ENCODE assay signal across 21 cellular contexts in genomic region chr17:44038604-44039007, GRCh38. TPM values are rescaled to one million over a fixed set of nuclear protein-coding genes. Genes with fewer than 3 reads are reported as not detected.
DNase-seq lines count a peak whose midpoint lies in the region; ATAC-seq, FAIRE-seq and TF ChIP-seq lines count a peak whose summit lies in the region.
"Had no signal": no experiment of that assay in that cellular context is flagged by ENCODE, and none has a peak within 500 bp of the region (broad histone marks: within the 10 kb centered on the region; RNA-seq: fewer than 3 reads in every experiment).

No MANE protein-coding gene starts in this region.

- intact Hi-C loops in Right ventricle myocardium inferior (cut with DNase I) (no loop called here), cardiac septum (cut with DNase I) (no loop called here), Calu3 (cut with micrococcal nuclease; ENCODE audit: unreplicated experiment) (no loop called here)

- CTCF ChIA-PET in Calu3 (lab: Charles Lee): no interaction called here

- peaks cover 11% of the 10 kb centered on the region for H3K4me1 Mint-ChIP-seq in Calu3 (ENCODE audit: low read depth, unreplicated experiment)

- H3K9me3 Mint-ChIP-seq in Calu3 (ENCODE audit: low read depth, unreplicated experiment): no peaks in the 10 kb centered on the region
- H3K9me3 Mint-ChIP-seq: CD4-positive, CD25-positive, alpha-beta regulatory T cell; effector memory CD8-positive, alpha-beta T cell; mesothelial cell of epicardium had no signal

- H3K4me1 ChIP-seq in small intestine (ENCODE audit: control insufficient read depth in 2 of 2, insufficient read depth in 1 of 2, low read depth in 1 of 2, low read length in 1 of 2): no peaks in the 10 kb centered on the region

- 47 to 80% (median 58%) methylated on average over 3 of the region's 3 CpGs for WGBS in small intestine, 3 donors

- no peak overlapping the region for H3K4me3 Mint-ChIP-seq in Calu3 (ENCODE audit: low read depth, unreplicated experiment)
- H3K4me3 Mint-ChIP-seq: activated CD8-positive, alpha-beta memory T cell treated with anti-CD3 and anti-CD28 coated beads, Interleukin-2, amount 10 ng/mL, durations not matched to agents 7 days and 5 days; CD4-positive, CD25-positive, alpha-beta regulatory T cell; effector memory CD8-positive, alpha-beta T cell; mesothelial cell of epicardium had no signal

- no peak for TF ChIP-seq CTCF in Calu3 (IDR thresholded peaks at IDR 0.05; ENCODE audit: unreplicated experiment)

- ATAC-seq in Right ventricle myocardium inferior (peak; percentile 8), SK-N-SH treated with all-trans-retinoic acid at 6 μM for 48 hours (no peak), left lobe of liver (peak; percentile 71), GM21723 (IDR thresholded peaks at IDR 0.05; ENCODE audit: unreplicated experiment) (no peak)
- ATAC-seq: activated CD8-positive, alpha-beta memory T cell treated with anti-CD3 and anti-CD28 coated beads, Interleukin-2, amount 10 ng/mL, durations not matched to agents 7 days and 5 days; effector memory CD8-positive, alpha-beta T cell; sciatic nerve had no signal

- BruUV-seq in Calu3 (replicated peaks; lab: Mats Ljungman, UMichigan): no TSS peak

- H3K9me3 ChIP-seq in small intestine (ENCODE audit: control insufficient read depth, low read depth): no peaks in the 10 kb centered on the region
- H3K9me3 ChIP-seq: heart right ventricle, stomach had no signal

- H3K27ac Mint-ChIP-seq in Calu3 (ENCODE audit: unreplicated experiment): no peak overlapping the region
- H3K27ac Mint-ChIP-seq: activated CD8-positive, alpha-beta memory T cell treated with anti-CD3 and anti-CD28 coated beads, Interleukin-2, amount 10 ng/mL, durations not matched to agents 7 days and 5 days; CD4-positive, CD25-positive, alpha-beta regulatory T cell; effector memory CD8-positive, alpha-beta T cell; mesothelial cell of epicardium had no signal

- H3K36me3 ChIP-seq in small intestine (ENCODE audit: control insufficient read depth in 2 of 2, insufficient read depth in 2 of 2, low read length in 2 of 2): peaks cover 7 to 14% of the 10 kb centered on the region in 2 donors

- H3K36me3 Mint-ChIP-seq in Calu3 (ENCODE audit: insufficient read depth, unreplicated experiment): peaks cover 68% of the 10 kb centered on the region

- no peaks in the 10 kb centered on the region for H3K27me3 Mint-ChIP-seq in Calu3 (ENCODE audit: unreplicated experiment)
- H3K27me3 Mint-ChIP-seq: activated CD8-positive, alpha-beta memory T cell treated with anti-CD3 and anti-CD28 coated beads, Interleukin-2, amount 10 ng/mL, durations not matched to agents 7 days and 5 days; CD4-positive, CD25-positive, alpha-beta regulatory T cell; effector memory CD8-positive, alpha-beta T cell had no signal

- H3K27ac ChIP-seq in small intestine (ENCODE audit: low read depth in 1 of 2, low read length in 1 of 2): no peak overlapping the region
- H3K27ac ChIP-seq: PC-9, stomach had no signal

- H3K4me3 ChIP-seq in small intestine (ENCODE audit: low read depth in 1 of 2, low read length in 2 of 2): no peak overlapping the region
- H3K4me3 ChIP-seq: heart right ventricle, PC-9, stomach had no signal

- DNase-seq in Right ventricle myocardium inferior (ENCODE audit: missing footprints) (no peak), cardiac septum (ENCODE audit: low spot score) (no peak), left lobe of liver (ENCODE audit: low spot score) (peak; percentile 77), small intestine (peak; percentile 70), Calu3 (no peak), AG08396 (ENCODE audit: low spot score) (no peak)
- DNase-seq: activated CD8-positive, alpha-beta memory T cell treated with anti-CD3 and anti-CD28 coated beads, Interleukin-2, amount 10 ng/mL, durations not matched to agents 7 days and 5 days; CD4-positive, CD25-positive, alpha-beta regulatory T cell; DND-41; effector memory CD8-positive, alpha-beta T cell; heart right ventricle; NCI-H1417 treated with DMSO at 0.1 percent for 48 hours; NCI-H510A; PC-9; stomach had no signal

- H3K27me3 ChIP-seq in small intestine (ENCODE audit: control insufficient read depth in 2 of 2, insufficient read depth in 2 of 2, low read length in 2 of 2): no peaks in the 10 kb centered on the region
- H3K27me3 ChIP-seq: heart right ventricle, stomach had no signal

- no peak for FAIRE-seq in small intestine (lab: Jason Lieb, UNC)
- FAIRE-seq: HTR-8/SVneo, keratinocyte had no signal

TF ChIP-seq in SK-N-SH treated with all-trans-retinoic acid at 6 μM for 48 hours, 23 proteins besides CTCF, POLR2A, EP300 and RAD21:
- no peak for TF ChIP-seq PATZ1 (CRISPR knock-in tag; IDR thresholded peaks at IDR 0.05; ENCODE audit: borderline replicate concordance)
- no peak for TF ChIP-seq ZNF8 (CRISPR knock-in tag; IDR thresholded peaks at IDR 0.05)
- TF ChIP-seq TCF4 (CRISPR knock-in tag; IDR thresholded peaks at IDR 0.05; ENCODE audit: borderline replicate concordance): peak; percentile 34; the same call in 1 of the 2 replicates

RNA-seq across cellular contexts. Expression of gene TMEM101, which starts 23.8 kb away (rescaled TPM):
- total RNA-seq in Right ventricle myocardium inferior (21.5 TPM), cardiac septum (12.4 TPM), left lobe of liver (14.4 TPM), Calu3 (2022) (41.8 and 43.8 TPM in 2 replicates)
- polyA plus RNA-seq in small intestine: 10 to 100 TPM; 11.3 to 47.5 (median 12.5) TPM

RNA-seq across cellular contexts. Expression of gene LSM12, which starts 27.9 kb away (rescaled TPM):
- total RNA-seq in Right ventricle myocardium inferior: 47.6 TPM
- 39.2 TPM for total RNA-seq in cardiac septum
- total RNA-seq in left lobe of liver: 22.6 TPM
- 10 to 100 TPM; 24.8 to 36.4 (median 26.5) TPM for polyA plus RNA-seq in small intestine
- total RNA-seq in Calu3 (2022): 79.5 and 90.6 TPM in 2 replicates

RNA-seq across cellular contexts. Expression of gene G6PC3, which starts 31.9 kb away (rescaled TPM):
- total RNA-seq in Right ventricle myocardium inferior (30.4 TPM), cardiac septum (33.6 TPM), left lobe of liver (8.9 TPM), Calu3 (2022) (99.6 and 103 TPM in 2 replicates)
- 10 to 100 TPM; 17.6 to 69.2 (median 23.0) TPM for polyA plus RNA-seq in small intestine

RNA-seq across cellular contexts. Expression of gene NAGS, which starts 34.2 kb away (rescaled TPM):
- 0.68 TPM for total RNA-seq in Right ventricle myocardium inferior
- 0.51 TPM for total RNA-seq in cardiac septum
- 51.3 TPM for total RNA-seq in left lobe of liver
- 10 to 100 TPM; 16.8 to 58.6 (median 54.9) TPM for polyA plus RNA-seq in small intestine
- 1.3 and 1.6 TPM in 2 replicates for total RNA-seq in Calu3 (2022)

Comparison
In these comparisons a context has a peak if more than half of its experiments do, and no peak if none do; other contexts are left out.
1. ATAC-seq: peak in Right ventricle myocardium inferior (single experiment) and left lobe of liver (single experiment); none in SK-N-SH treated with all-trans-retinoic acid at 6 μM for 48 hours (single experiment) and GM21723 (single experiment).
2. DNase-seq: peak in left lobe of liver (single experiment) and small intestine (single experiment); none in Right ventricle myocardium inferior (single experiment), cardiac septum (single experiment), Calu3 (single experiment) and AG08396 (single experiment).